ENCODE assay signal across 25 cellular contexts in genomic region chr7:12582362-12582761, GRCh38. TPM values are rescaled to one million over a fixed set of nuclear protein-coding genes. Genes with fewer than 3 reads are reported as not detected.
"Had no signal": no experiment of that assay in that cellular context is flagged by ENCODE, and none has a peak within 500 bp of the region (broad histone marks: within the 10 kb centered on the region; RNA-seq: fewer than 3 reads in every experiment).

No MANE protein-coding gene starts in this region.

- FAIRE-seq: endometrium, keratinocyte had no signal

- H3K27me3 ChIP-seq: esophagus squamous epithelium, ovary, sigmoid colon, tibial nerve, upper lobe of right lung, uterus had no signal

- H3K36me3 ChIP-seq: ovary, sigmoid colon, thoracic aorta, tibial nerve, upper lobe of right lung, uterus had no signal

- DNase-seq: cortex of kidney; effector memory CD8-positive, alpha-beta T cell; erythroblast; esophagus squamous epithelium; head of caudate nucleus; midbrain; naive thymus-derived CD8-positive, alpha-beta T cell; nephron progenitor cell; occipital lobe; ovary; posterior cingulate gyrus; psoas muscle; right cardiac atrium; sigmoid colon; stimulated activated CD4-positive, alpha-beta T cell treated with anti-CD3 and anti-CD28 coated beads, Interleukin-15, amount 100 ng/mL, for 24 hours; stimulated activated CD4-positive, alpha-beta T cell treated with anti-CD3 and anti-CD28 coated beads, Interleukin-2, amount 100 ng/mL, for 48 hours; stimulated activated naive B cell treated with anti-CD40 and anti-IgM and Interleukin-4, amounts not matched to agents 10 μg/mL and 1 μg/mL and 100 μg/mL, for 72 hours; upper lobe of right lung; uterus had no signal

- ATAC-seq: effector memory CD8-positive, alpha-beta T cell; left lobe of liver; naive thymus-derived CD8-positive, alpha-beta T cell; psoas muscle; right cardiac atrium had no signal

- H3K4me1 ChIP-seq: esophagus squamous epithelium, psoas muscle, sigmoid colon, upper lobe of right lung, uterus had no signal

- H3K9me3 ChIP-seq: esophagus squamous epithelium, ovary, psoas muscle, sigmoid colon, thoracic aorta, tibial nerve, upper lobe of right lung, uterus had no signal

- H3K27ac ChIP-seq: esophagus squamous epithelium, ovary, psoas muscle, sigmoid colon, thoracic aorta, tibial nerve, upper lobe of right lung, uterus had no signal

- H3K4me3 ChIP-seq: esophagus squamous epithelium, lung, ovary, psoas muscle, sigmoid colon, thoracic aorta, tibial nerve, upper lobe of right lung, uterus had no signal

RNA-seq across cellular contexts. Expression of gene SCIN, which starts 11.8 kb away (rescaled TPM):
- polyA plus RNA-seq: keratinocyte had no signal
